8 cellular contexts compared by ENCODE assay signal in the genomic region with DNA sequence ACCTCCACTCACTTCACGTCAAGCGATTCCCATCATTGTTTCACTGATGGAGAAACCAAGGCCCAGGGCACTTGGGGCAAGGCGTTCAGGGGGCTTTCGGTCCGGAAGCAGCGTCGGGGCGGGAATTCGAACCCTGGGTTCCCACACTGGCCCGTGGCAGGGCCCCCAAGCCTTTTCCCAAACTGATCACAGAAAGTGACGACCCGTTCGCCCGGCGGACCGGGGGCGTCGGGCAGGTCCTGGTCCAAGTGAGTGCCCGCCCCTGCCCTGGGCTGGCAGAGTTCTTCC. TPM values are rescaled to one million over a fixed set of nuclear protein-coding genes. Genes with fewer than 3 reads are reported as not detected.
DNase-seq lines count a peak whose midpoint lies in the region; FAIRE-seq and TF ChIP-seq lines count a peak whose summit lies in the region.

No MANE protein-coding gene starts in this region.

- H3K4me3 Mint-ChIP-seq in activated naive CD4-positive, alpha-beta T cell treated with anti-CD3 and anti-CD28 coated beads, Interleukin-2, amount 10 ng/mL, durations not matched to agents 7 days and 5 days: peak overlapping the region; percentile 85
- H3K4me3 Mint-ChIP-seq in activated CD4-positive, alpha-beta memory T cell treated with anti-CD3 and anti-CD28 coated beads, Interleukin-2, amount 10 ng/mL, durations not matched to agents 7 days and 5 days: peak overlapping the region; percentile 93

- peaks cover 31% of the 10 kb centered on the region for H3K79me2 ChIP-seq in keratinocyte (ENCODE audit: control insufficient read depth, insufficient read depth, low read length)

- dilution Hi-C loops in keratinocyte (cut with MboI; ENCODE audit: extremely low pct_ligation_motif_present, low sequenced_read_pairs): no loop called here

- peak overlapping the region; percentile 85 for H3K4me2 ChIP-seq in keratinocyte (ENCODE audit: control insufficient read depth, extremely low read depth, insufficient read depth, low read depth, low read length)

- TF ChIP-seq CTCF in keratinocyte (optimal IDR thresholded peaks at IDR 0.05 in 1 of 3, IDR thresholded peaks at IDR 0.05 in 1 of 3, conservative IDR thresholded peaks at IDR 0.05 in 1 of 3; ENCODE audit: extremely low read depth in 1 of 3, insufficient read depth in 2 of 3, low read length in 3 of 3): no peak

- H3K4me3 ChIP-seq in keratinocyte (ENCODE audit: control insufficient read depth in 2 of 3, extremely low read depth in 1 of 3, insufficient read depth in 2 of 3, low read depth in 1 of 3, low read length in 3 of 3): peak overlapping the region; percentile 70 to 93 (median 92)
- H3K4me3 ChIP-seq in thymus (ENCODE audit: low read length): peak overlapping the region; percentile 89

- no peak for FAIRE-seq in keratinocyte (lab: Jason Lieb, UNC)

- no peaks in the 10 kb centered on the region for H4K20me1 ChIP-seq in keratinocyte (ENCODE audit: control insufficient read depth, extremely low read depth, insufficient read depth, low read length)

- H3K27me3 Mint-ChIP-seq in activated naive CD4-positive, alpha-beta T cell treated with anti-CD3 and anti-CD28 coated beads, Interleukin-2, amount 10 ng/mL, durations not matched to agents 7 days and 5 days: no peaks in the 10 kb centered on the region
- H3K27me3 Mint-ChIP-seq in activated CD4-positive, alpha-beta memory T cell treated with anti-CD3 and anti-CD28 coated beads, Interleukin-2, amount 10 ng/mL, durations not matched to agents 7 days and 5 days: peaks cover 9% of the 10 kb centered on the region

- peak overlapping the region; percentile 90 for H2AFZ ChIP-seq in keratinocyte (ENCODE audit: control insufficient read depth, low read length)

- DNase-seq in activated naive CD4-positive, alpha-beta T cell treated with anti-CD3 and anti-CD28 coated beads, Interleukin-2, amount 10 ng/mL, durations not matched to agents 7 days and 5 days: no peak
- DNase-seq in activated naive CD4-positive, alpha-beta T cell (lab: John Stamatoyannopoulos, UW): no peak
- DNase-seq in activated CD4-positive, alpha-beta memory T cell treated with anti-CD3 and anti-CD28 coated beads, Interleukin-2, amount 10 ng/mL, durations not matched to agents 7 days and 5 days: no peak
- DNase-seq in keratinocyte (ENCODE audit: low read depth, low spot score) (no peak), T-helper 9 cell (no peak), COLO829 (ENCODE audit: low spot score) (no peak), NCI-H2227 treated with DMSO at 0.1 percent for 48 hours (lab: John Stamatoyannopoulos, UW) (no peak)

- WGBS in thymus: 1% methylated on average over 19 of the region's 19 CpGs

- no peaks in the 10 kb centered on the region for H3K9me3 Mint-ChIP-seq in activated naive CD4-positive, alpha-beta T cell treated with anti-CD3 and anti-CD28 coated beads, Interleukin-2, amount 10 ng/mL, durations not matched to agents 7 days and 5 days
- H3K9me3 Mint-ChIP-seq in activated CD4-positive, alpha-beta memory T cell treated with anti-CD3 and anti-CD28 coated beads, Interleukin-2, amount 10 ng/mL, durations not matched to agents 7 days and 5 days: no peaks in the 10 kb centered on the region

- H3K9me3 ChIP-seq in keratinocyte (ENCODE audit: control insufficient read depth, low read depth, low read length) (no peaks in the 10 kb centered on the region), thymus (ENCODE audit: control insufficient read depth) (no peaks in the 10 kb centered on the region)

- H3K36me3 ChIP-seq in keratinocyte (ENCODE audit: control insufficient read depth in 2 of 2, extremely low read depth in 1 of 2, insufficient read depth in 2 of 2, low read length in 2 of 2): peaks cover 9 to 10% of the 10 kb centered on the region in 2 experiments
- H3K36me3 ChIP-seq in thymus (ENCODE audit: control insufficient read depth, insufficient read depth): peaks cover 24% of the 10 kb centered on the region

- H3K9me1 ChIP-seq in keratinocyte (ENCODE audit: control insufficient read depth, extremely low read depth, insufficient read depth, low read length): no peaks in the 10 kb centered on the region

- H3K4me1 Mint-ChIP-seq in activated naive CD4-positive, alpha-beta T cell treated with anti-CD3 and anti-CD28 coated beads, Interleukin-2, amount 10 ng/mL, durations not matched to agents 7 days and 5 days: peaks cover 44% of the 10 kb centered on the region
- peaks cover 36% of the 10 kb centered on the region for H3K4me1 Mint-ChIP-seq in activated CD4-positive, alpha-beta memory T cell treated with anti-CD3 and anti-CD28 coated beads, Interleukin-2, amount 10 ng/mL, durations not matched to agents 7 days and 5 days

- H3K27me3 ChIP-seq in keratinocyte (ENCODE audit: control insufficient read depth, extremely low read depth, insufficient read depth, low read length): no peaks in the 10 kb centered on the region
- H3K27me3 ChIP-seq in thymus (ENCODE audit: control insufficient read depth, insufficient read depth): no peaks in the 10 kb centered on the region

- peaks cover 10% of the 10 kb centered on the region for H3K4me1 ChIP-seq in keratinocyte (ENCODE audit: control insufficient read depth, extremely low read depth, insufficient read depth, low read length)
- H3K4me1 ChIP-seq in thymus (ENCODE audit: control insufficient read depth, insufficient read depth, low read length): peaks cover 18% of the 10 kb centered on the region

- POLR2A ChIA-PET in activated CD4-positive, alpha-beta memory T cell treated with anti-CD3 and anti-CD28 coated beads, Interleukin-2, amount 10 ng/mL, durations not matched to agents 7 days and 5 days (lab: Charles Lee): interaction anchor here (0.6 to 4.8 kb wide), 6 partner anchors 9 to 1542 kb away, joined by 3 to 38 read pairs (median 8); a partner anchor contains a TSS

- H3K36me3 Mint-ChIP-seq in activated naive CD4-positive, alpha-beta T cell treated with anti-CD3 and anti-CD28 coated beads, Interleukin-2, amount 10 ng/mL, durations not matched to agents 7 days and 5 days: peaks cover 37% of the 10 kb centered on the region
- peaks cover 41% of the 10 kb centered on the region for H3K36me3 Mint-ChIP-seq in activated CD4-positive, alpha-beta memory T cell treated with anti-CD3 and anti-CD28 coated beads, Interleukin-2, amount 10 ng/mL, durations not matched to agents 7 days and 5 days (ENCODE audit: low read depth)

- peak overlapping the region; percentile 86 for H3K9ac ChIP-seq in keratinocyte (ENCODE audit: control insufficient read depth, extremely low read depth, insufficient read depth, low read length)

- CTCF ChIA-PET in activated naive CD4-positive, alpha-beta T cell treated with anti-CD3 and anti-CD28 coated beads, Interleukin-2, amount 10 ng/mL, durations not matched to agents 7 days and 5 days (lab: Charles Lee): interaction anchor here (0.7 kb wide), 1 partner anchor 20 kb away, joined by 3 read pairs; no protein-coding TSS in a partner anchor
- CTCF ChIA-PET in activated CD4-positive, alpha-beta memory T cell treated with anti-CD3 and anti-CD28 coated beads, Interleukin-2, amount 10 ng/mL, durations not matched to agents 7 days and 5 days (lab: Charles Lee): interaction anchor here (1.0 to 1.2 kb wide), 2 partner anchors 15 to 20 kb away, joined by 3 to 4 read pairs; no protein-coding TSS in a partner anchor

- peak overlapping the region; percentile 100 for H3K27ac Mint-ChIP-seq in activated naive CD4-positive, alpha-beta T cell treated with anti-CD3 and anti-CD28 coated beads, Interleukin-2, amount 10 ng/mL, durations not matched to agents 7 days and 5 days
- H3K27ac Mint-ChIP-seq in activated CD4-positive, alpha-beta memory T cell treated with anti-CD3 and anti-CD28 coated beads, Interleukin-2, amount 10 ng/mL, durations not matched to agents 7 days and 5 days: peak overlapping the region; percentile 100

- peak overlapping the region; percentile 83 for H3K27ac ChIP-seq in keratinocyte (ENCODE audit: control insufficient read depth, insufficient read depth, low read length)
- H3K27ac ChIP-seq in thymus (ENCODE audit: low read depth): peak overlapping the region; percentile 100

RNA-seq across cellular contexts. Expression of a gene that starts 0.9 kb away (rescaled TPM):
- total RNA-seq in activated CD4-positive, alpha-beta memory T cell treated with anti-CD3 and anti-CD28 coated beads, Interleukin-2, amount 10 ng/mL, durations not matched to agents 7 days and 5 days: 10 to 100 TPM; 74.1 to 75.4 TPM
- polyA plus RNA-seq in keratinocyte (9.1 to 18.3 TPM (median 9.7 TPM) in 3 replicates), thymus (14.3 TPM)
- 10.7 TPM for polyA plus RNA-seq in keratinocyte (2011; ENCODE audit: low read depth)
- polyA plus RNA-seq in keratinocyte (2011; cell fraction: cytosol; rRNA removed): 10.4 and 11.5 TPM in 2 replicates
- polyA plus RNA-seq in keratinocyte (2011; cell fraction: nucleus; rRNA removed): 31.0 and 38.3 TPM in 2 replicates
- 11.0 and 19.5 TPM in 2 replicates for polyA plus RNA-seq in keratinocyte (2012; ENCODE audit: low replicate concordance)
- polyA minus RNA-seq in keratinocyte: 11.2 to 41.5 TPM (median 14.8 TPM) in 3 replicates
- polyA minus RNA-seq in keratinocyte (2011; cell fraction: cytosol; rRNA and poly(A)+ RNA removed): 19.4 TPM
- polyA minus RNA-seq in keratinocyte (2011; cell fraction: nucleus; rRNA and poly(A)+ RNA removed): 14.0 and 14.7 TPM in 2 replicates

RNA-seq across cellular contexts. Expression of a gene that starts 9.1 kb away (rescaled TPM):
- total RNA-seq in activated CD4-positive, alpha-beta memory T cell treated with anti-CD3 and anti-CD28 coated beads, Interleukin-2, amount 10 ng/mL, durations not matched to agents 7 days and 5 days: 10 to 100 TPM in 1 of 2 experiments, 1 to 10 TPM in 1; 5.8 to 12.8 TPM
- polyA plus RNA-seq in keratinocyte (0.21 to 0.91 TPM (median 0.24 TPM) in 3 replicates), thymus (15.6 TPM)
- polyA plus RNA-seq in keratinocyte (2011; ENCODE audit: low read depth): 0.54 TPM
- not detected in 2 replicates for polyA plus RNA-seq in keratinocyte (2011; cell fraction: cytosol; rRNA removed)
- polyA plus RNA-seq in keratinocyte (2011; cell fraction: nucleus; rRNA removed): 0.31 and 0.89 TPM in 2 replicates
- 0.56 and 3.9 TPM in 2 replicates for polyA plus RNA-seq in keratinocyte (2012; ENCODE audit: low replicate concordance)
- polyA minus RNA-seq in keratinocyte: not detected in 3 replicates
- polyA minus RNA-seq in keratinocyte (2011; cell fraction: cytosol; rRNA and poly(A)+ RNA removed): not detected
- polyA minus RNA-seq in keratinocyte (2011; cell fraction: nucleus; rRNA and poly(A)+ RNA removed): not detected in 2 replicates
